ENCODE assay signal across 14 cellular contexts in genomic region chr21:16011719-16012118, GRCh38.
A peak's percentile ranks its signal among the peaks of the same experiment; 100 is the strongest.
DNase-seq lines count a peak whose midpoint lies in the region; ATAC-seq and TF ChIP-seq lines count a peak whose summit lies in the region.
"Had no signal": no experiment of that assay in that cellular context is flagged by ENCODE, and none has a peak within 500 bp of the region (broad histone marks: within the 10 kb centered on the region; RNA-seq: fewer than 3 reads in every experiment).

No MANE protein-coding gene starts in this region.

- peak; percentile 48 for DNase-seq in DMS79 treated with DMSO at 0.1 percent for 48 hours (lab: John Stamatoyannopoulos, UW)
- no peak for DNase-seq in DMS79 (lab: John Stamatoyannopoulos, UW)
- DNase-seq in mesothelial cell of epicardium (ENCODE audit: low spot score in 2 of 2, unreplicated experiment in 2 of 2), result no peak
- no peak for DNase-seq in prostate gland (ENCODE audit: low spot score)
- no peak for DNase-seq in uterus
- DNase-seq in NCI-H526 (lab: John Stamatoyannopoulos, UW), result no peak
- no peak for DNase-seq in SKM-1 treated with dmso at 0.1 percent for 144 hours (lab: John Stamatoyannopoulos, UW; ENCODE audit: unreplicated experiment)
- DNase-seq: Caco-2; CD8-positive, alpha-beta memory T cell; IMR-90 had no signal

- H3K36me3 ChIP-seq in prostate gland (no peaks in the 10 kb centered on the region), uterus (no peaks in the 10 kb centered on the region)
- H3K36me3 ChIP-seq: BLaER1 had no signal

- TF ChIP-seq POLR2A in prostate gland (IDR thresholded peaks at IDR 0.05) (no peak), uterus (IDR thresholded peaks at IDR 0.05) (no peak)

- H3K4me3 Mint-ChIP-seq in mesothelial cell of epicardium, result peak overlapping the region; percentile 28
- H3K4me3 Mint-ChIP-seq: CD8-positive, alpha-beta memory T cell had no signal

- H3K4me1 Mint-ChIP-seq in mesothelial cell of epicardium, result peaks cover 47% of the 10 kb centered on the region
- H3K4me1 Mint-ChIP-seq: CD8-positive, alpha-beta memory T cell had no signal

- H3K27me3 Mint-ChIP-seq in mesothelial cell of epicardium (ENCODE audit: low read depth), result no peaks in the 10 kb centered on the region
- H3K27me3 Mint-ChIP-seq: CD8-positive, alpha-beta memory T cell had no signal

- no peaks in the 10 kb centered on the region for H3K27me3 ChIP-seq in prostate gland (replicated peaks; ENCODE audit: insufficient read depth)
- no peaks in the 10 kb centered on the region for H3K27me3 ChIP-seq in uterus
- H3K27me3 ChIP-seq: BLaER1 had no signal

- peak overlapping the region; percentile 79 for H3K27ac Mint-ChIP-seq in mesothelial cell of epicardium
- H3K27ac Mint-ChIP-seq: CD8-positive, alpha-beta memory T cell had no signal

- TF ChIP-seq CTCF in mesothelial cell of epicardium (IDR thresholded peaks at IDR 0.05; ENCODE audit: unreplicated experiment) (no peak), prostate gland (IDR thresholded peaks at IDR 0.05) (no peak), uterus (IDR thresholded peaks at IDR 0.05) (no peak)

- H3K36me3 Mint-ChIP-seq in mesothelial cell of epicardium, result peaks cover 25% of the 10 kb centered on the region
- H3K36me3 Mint-ChIP-seq: CD8-positive, alpha-beta memory T cell had no signal

- ATAC-seq in HG02884 (IDR thresholded peaks at IDR 0.05; ENCODE audit: unreplicated experiment), result no peak
- ATAC-seq: HCT116 had no signal

- H3K9me3 Mint-ChIP-seq in mesothelial cell of epicardium, result peaks cover 16% of the 10 kb centered on the region

- H3K4me3 ChIP-seq in prostate gland (no peak overlapping the region), uterus (no peak overlapping the region)
- H3K4me3 ChIP-seq: BLaER1 had no signal

- 90% methylated on average over 4 of the region's 4 CpGs for WGBS in prostate gland

- intact Hi-C loops in prostate gland (cut with DNase I), result loop anchor here (5.0 kb wide), 1 partner anchor 61 kb away; no protein-coding TSS in a partner anchor
- intact Hi-C loops in uterus (cut with DNase I; ENCODE audit: low total_unique reads), result no loop called here

- peak overlapping the region; percentile 26 to 33 for H3K27ac ChIP-seq in prostate gland
- H3K27ac ChIP-seq in uterus, result peak overlapping the region; percentile 2 to 68
- H3K27ac ChIP-seq: 22Rv1, BLaER1 had no signal

- H3K4me1 ChIP-seq in prostate gland (replicated peaks) (no peaks in the 10 kb centered on the region), uterus (no peaks in the 10 kb centered on the region)
- H3K4me1 ChIP-seq: BLaER1, Caco-2 had no signal

- H3K9me3 ChIP-seq in prostate gland, result no peaks in the 10 kb centered on the region
- H3K9me3 ChIP-seq in uterus, result no peaks in the 10 kb centered on the region
- H3K9me3 ChIP-seq: BLaER1, Caco-2 had no signal
